13 cellular contexts compared by ENCODE assay signal in the genomic region with DNA sequence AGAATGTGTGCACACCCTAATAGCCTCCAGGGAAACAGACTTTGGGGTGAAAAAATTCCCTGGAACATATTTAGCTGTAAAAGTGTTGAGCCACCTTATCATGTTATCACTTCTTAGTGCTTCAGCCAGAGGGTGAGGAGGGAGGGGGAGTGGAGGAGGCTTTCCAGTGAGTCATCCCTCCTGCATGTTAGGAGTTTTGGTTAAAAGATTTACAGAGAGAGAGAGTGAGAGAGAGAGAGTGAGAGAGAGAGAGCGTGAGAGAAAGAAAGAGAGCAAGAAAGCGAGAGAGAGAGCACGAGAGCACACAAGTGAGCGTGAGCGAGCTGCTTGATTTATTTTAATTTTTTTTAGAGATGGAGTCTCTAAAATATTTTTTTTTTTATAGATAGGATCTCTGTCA. TPM values are rescaled to one million over a fixed set of nuclear protein-coding genes. Genes with fewer than 3 reads are reported as not detected.
A peak's percentile ranks its signal among the peaks of the same experiment; 100 is the strongest.
DNase-seq lines count a peak whose midpoint lies in the region; ATAC-seq and TF ChIP-seq lines count a peak whose summit lies in the region.
"Had no signal": no experiment of that assay in that cellular context is flagged by ENCODE, and none has a peak within 500 bp of the region (broad histone marks: within the 10 kb centered on the region; RNA-seq: fewer than 3 reads in every experiment).

No MANE protein-coding gene starts in this region.

- H3K27me3 ChIP-seq in upper lobe of left lung, result no peaks in the 10 kb centered on the region
- H3K27me3 ChIP-seq: stomach had no signal

- POLR2A ChIA-PET in HEK293 (lab: Yijun Ruan, JAX), result interaction anchor here (0.7 kb wide), 1 partner anchor 899 kb away, joined by 3 read pairs; no protein-coding TSS in a partner anchor

- no peak overlapping the region for H3K27ac ChIP-seq in HEK293 (ENCODE audit: extremely low read depth, low read depth, low read length)
- H3K27ac ChIP-seq in upper lobe of left lung, result no peak overlapping the region
- H3K27ac ChIP-seq: stomach had no signal

- no peak for TF ChIP-seq CTCF in HEK293 (tag by site-specific recombination; IDR thresholded peaks at IDR 0.05)
- TF ChIP-seq CTCF in upper lobe of left lung (IDR thresholded peaks at IDR 0.05), result no peak

- H3K4me1 ChIP-seq in HEK293 (ENCODE audit: control insufficient read depth, insufficient read depth, low read length) (no peaks in the 10 kb centered on the region), upper lobe of left lung (no peaks in the 10 kb centered on the region)
- H3K4me1 ChIP-seq: stomach had no signal

- CTCF ChIA-PET in HEK293 (lab: Yijun Ruan, JAX), result interaction anchor here (0.6 to 2.2 kb wide), 3 partner anchors 9 to 467 kb away, joined by 3 to 13 read pairs (median 5); no protein-coding TSS in a partner anchor

- peak; percentile 87 for DNase-seq in amniotic epithelial cell (ENCODE audit: low read depth)
- DNase-seq in iris pigment epithelial cell (ENCODE audit: low read depth), result peak; percentile 85
- DNase-seq in upper lobe of left lung, result no peak
- DNase-seq in COR-L47 (lab: John Stamatoyannopoulos, UW), result no peak
- DNase-seq in T1000 (lab: John Stamatoyannopoulos, UW), result no peak
- no peak for DNase-seq in GF-D8 (lab: John Stamatoyannopoulos, UW)
- DNase-seq: stimulated activated CD4-positive, alpha-beta T cell treated with anti-CD3 and anti-CD28 coated beads, Interleukin-12 subunit alpha, Interleukin-12 subunit beta, amount 100 ng/mL, for 4 hours; stomach; T-cell had no signal

- H3K36me3 ChIP-seq in HEK293 (ENCODE audit: control insufficient read depth in 2 of 2, insufficient read depth in 1 of 2, low read length in 2 of 2) (no peaks in the 10 kb centered on the region), upper lobe of left lung (no peaks in the 10 kb centered on the region)
- H3K36me3 ChIP-seq: stomach had no signal

- H3K9me3 ChIP-seq in HEK293 (ENCODE audit: control insufficient read depth, insufficient read depth, low read depth, low read length) (no peaks in the 10 kb centered on the region), upper lobe of left lung (no peaks in the 10 kb centered on the region)
- H3K9me3 ChIP-seq: stomach had no signal

- no peak for TF ChIP-seq POLR2A in upper lobe of left lung (IDR thresholded peaks at IDR 0.05)

- no peak for TF ChIP-seq EP300 in upper lobe of left lung (IDR thresholded peaks at IDR 0.05)

- ATAC-seq in upper lobe of left lung (ENCODE audit: low FRiP score in 2 of 2), result peak; percentile 71 to 85
- ATAC-seq: GM12878, left lobe of liver, T-cell had no signal

- WGBS in upper lobe of left lung, 2 donors, result 66 to 71% methylated on average over 5 of the region's 5 CpGs

- H3K4me3 ChIP-seq in HEK293 (ENCODE audit: low read depth, low read length) (no peak overlapping the region), upper lobe of left lung (no peak overlapping the region)
- H3K4me3 ChIP-seq: GM12878, stomach had no signal

TF ChIP-seq in HEK293, 187 proteins besides CTCF, POLR2A, EP300 and RAD21:
- TF ChIP-seq ZNF10 (tag by site-specific recombination; IDR thresholded peaks at IDR 0.05), result no peak
- TF ChIP-seq, protein P1, sequence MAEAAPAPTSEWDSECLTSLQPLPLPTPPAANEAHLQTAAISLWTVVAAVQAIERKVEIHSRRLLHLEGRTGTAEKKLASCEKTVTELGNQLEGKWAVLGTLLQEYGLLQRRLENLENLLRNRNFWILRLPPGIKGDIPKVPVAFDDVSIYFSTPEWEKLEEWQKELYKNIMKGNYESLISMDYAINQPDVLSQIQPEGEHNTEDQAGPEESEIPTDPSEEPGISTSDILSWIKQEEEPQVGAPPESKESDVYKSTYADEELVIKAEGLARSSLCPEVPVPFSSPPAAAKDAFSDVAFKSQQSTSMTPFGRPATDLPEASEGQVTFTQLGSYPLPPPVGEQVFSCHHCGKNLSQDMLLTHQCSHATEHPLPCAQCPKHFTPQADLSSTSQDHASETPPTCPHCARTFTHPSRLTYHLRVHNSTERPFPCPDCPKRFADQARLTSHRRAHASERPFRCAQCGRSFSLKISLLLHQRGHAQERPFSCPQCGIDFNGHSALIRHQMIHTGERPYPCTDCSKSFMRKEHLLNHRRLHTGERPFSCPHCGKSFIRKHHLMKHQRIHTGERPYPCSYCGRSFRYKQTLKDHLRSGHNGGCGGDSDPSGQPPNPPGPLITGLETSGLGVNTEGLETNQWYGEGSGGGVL (tag by site-specific recombination; IDR thresholded peaks at IDR 0.05), result 0 out of 2 replicates have a peak, but pooled peaks have one; percentile 20
- TF ChIP-seq PRDM1 (tag by site-specific recombination; IDR thresholded peaks at IDR 0.05), result peak; percentile 69

RNA-seq across cellular contexts. Expression of a gene that starts 13.5 kb away (rescaled TPM):
- total RNA-seq in upper lobe of left lung, result 1 to 10 TPM in 2 of 6 donors, under 1 TPM in 4; 0.17 to 1.4 (median 0.51) TPM
- total RNA-seq: HT-29 had no signal

Comparison
In these comparisons a context has a peak if more than half of its experiments do, and no peak if none do; other contexts are left out.
1. DNase-seq: peak in amniotic epithelial cell (single experiment) and iris pigment epithelial cell (single experiment); none in upper lobe of left lung (0 of 2), COR-L47 (single experiment), T1000 (single experiment) and GF-D8 (single experiment).